22 cellular contexts compared by ENCODE assay signal in the genomic region with DNA sequence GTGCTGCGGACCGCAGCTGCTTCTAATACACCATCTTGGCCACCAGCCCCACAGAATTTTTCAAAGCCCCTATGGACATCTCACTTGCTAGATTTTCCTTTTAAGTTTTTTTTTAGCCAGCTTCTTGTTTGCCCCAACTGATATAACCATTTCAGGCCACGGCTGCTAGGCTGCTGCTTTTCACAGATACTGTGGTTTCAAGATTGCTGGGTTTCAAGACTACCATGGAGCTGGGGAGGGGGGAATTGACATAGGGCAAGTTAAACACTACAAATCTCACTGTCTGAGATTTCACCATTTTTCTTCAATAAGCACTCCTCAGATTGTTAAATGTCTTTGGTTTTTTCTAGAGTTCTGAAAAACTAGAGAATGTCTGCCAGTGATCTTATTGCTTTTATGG.
"Had no signal": no experiment of that assay in that cellular context is flagged by ENCODE, and none has a peak within 500 bp of the region (broad histone marks: within the 10 kb centered on the region; RNA-seq: fewer than 3 reads in every experiment).

No MANE protein-coding gene starts in this region.

- DNase-seq: activated CD4-positive, alpha-beta T cell treated with anti-CD3 and anti-CD28 coated beads, Interleukin-2, amount 50 U/mL, for 1 hour; activated CD4-positive, CD25-positive, alpha-beta regulatory T cell treated with anti-CD3 and anti-CD28 coated beads, Interleukin-2, amount 50 U/mL, for 72 hours; activated CD8-positive, alpha-beta memory T cell treated with anti-CD3 and anti-CD28 coated beads, Interleukin-2, amount 10 ng/mL, durations not matched to agents 7 days and 5 days; activated CD8-positive, alpha-beta T cell treated with anti-CD3 and anti-CD28 coated beads for 36 hours; activated naive CD8-positive, alpha-beta T cell treated with anti-CD3 and anti-CD28 coated beads, Interleukin-2, amount 50 U/mL, for 24 hours; activated T-cell treated with anti-CD3 and anti-CD28 coated beads, Interleukin-2, amount 50 U/mL, for 48 hours; amygdala; central memory CD4-positive, alpha-beta T cell; left ventricle myocardium superior; pancreas; psoas muscle; stimulated activated CD4-positive, alpha-beta T cell treated with anti-CD3 and anti-CD28 coated beads, Interleukin-15, amount 100 ng/mL, for 24 hours; stimulated activated CD4-positive, alpha-beta T cell treated with anti-CD3 and anti-CD28 coated beads, Interleukin-2, amount 100 ng/mL, for 24 hours; stimulated activated naive B cell treated with anti-CD40 and anti-IgM and Interleukin-4, amounts not matched to agents 10 μg/mL and 1 μg/mL and 100 μg/mL, for 72 hours; stomach; thyroid gland had no signal

- H3K27me3 ChIP-seq: breast epithelium, esophagus muscularis mucosa, pancreas, stomach, thyroid gland had no signal

- H3K9me3 ChIP-seq: breast epithelium, esophagus muscularis mucosa, pancreas, thyroid gland had no signal

- H3K27ac Mint-ChIP-seq: activated CD8-positive, alpha-beta memory T cell treated with anti-CD3 and anti-CD28 coated beads, Interleukin-2, amount 10 ng/mL, durations not matched to agents 7 days and 5 days; activated CD8-positive, alpha-beta T cell treated with anti-CD3 and anti-CD28 coated beads for 36 hours; activated naive CD4-positive, alpha-beta T cell treated with anti-CD3 and anti-CD28 coated beads, Interleukin-2, amount 50 U/mL, for 24 hours; activated naive CD8-positive, alpha-beta T cell treated with anti-CD3 and anti-CD28 coated beads, Interleukin-2, amount 50 U/mL, for 24 hours; activated T-helper 2 cell treated with anti-CD3 and anti-CD28 coated beads, Interferon-gamma antibody, Interleukin-2, Interleukin-4, amounts not matched to agents 10 μg/mL and 5 μg/mL and 100 μg/mL, durations not matched to agents 14 hours and 24 hours and 36 hours; dendritic cell treated with granulocyte-macrophage colony-stimulating factor and Interleukin-4, amounts not matched to agents 40 ng/mL and 50 ng/mL, for 4 days; nephron; stimulated activated naive B cell treated with anti-CD40 and anti-IgM and Interleukin-4, amounts not matched to agents 10 μg/mL and 1 μg/mL and 100 μg/mL, for 72 hours had no signal

- ATAC-seq: activated CD8-positive, alpha-beta memory T cell treated with anti-CD3 and anti-CD28 coated beads, Interleukin-2, amount 10 ng/mL, durations not matched to agents 7 days and 5 days; activated CD8-positive, alpha-beta T cell treated with anti-CD3 and anti-CD28 coated beads for 36 hours; activated naive CD8-positive, alpha-beta T cell treated with anti-CD3 and anti-CD28 coated beads, Interleukin-2, amount 50 U/mL, for 24 hours; left ventricle myocardium superior; pancreas; psoas muscle; stimulated activated naive B cell treated with anti-CD40 and anti-IgM and Interleukin-4, amounts not matched to agents 10 μg/mL and 1 μg/mL and 100 μg/mL, for 72 hours had no signal

- H3K27me3 Mint-ChIP-seq: activated naive CD4-positive, alpha-beta T cell treated with anti-CD3 and anti-CD28 coated beads, Interleukin-2, amount 50 U/mL, for 24 hours had no signal

- H3K4me3 Mint-ChIP-seq: activated CD8-positive, alpha-beta memory T cell treated with anti-CD3 and anti-CD28 coated beads, Interleukin-2, amount 10 ng/mL, durations not matched to agents 7 days and 5 days; activated CD8-positive, alpha-beta T cell treated with anti-CD3 and anti-CD28 coated beads for 36 hours; activated naive CD4-positive, alpha-beta T cell treated with anti-CD3 and anti-CD28 coated beads, Interleukin-2, amount 50 U/mL, for 24 hours; activated naive CD8-positive, alpha-beta T cell treated with anti-CD3 and anti-CD28 coated beads, Interleukin-2, amount 50 U/mL, for 24 hours; dendritic cell treated with granulocyte-macrophage colony-stimulating factor and Interleukin-4, amounts not matched to agents 40 ng/mL and 50 ng/mL, for 4 days; nephron; stimulated activated naive B cell treated with anti-CD40 and anti-IgM and Interleukin-4, amounts not matched to agents 10 μg/mL and 1 μg/mL and 100 μg/mL, for 72 hours had no signal

- H3K4me1 Mint-ChIP-seq: stimulated activated naive B cell treated with anti-CD40 and anti-IgM and Interleukin-4, amounts not matched to agents 10 μg/mL and 1 μg/mL and 100 μg/mL, for 72 hours had no signal

- H3K4me1 ChIP-seq: breast epithelium, pancreas, psoas muscle, thyroid gland had no signal

- H3K4me3 ChIP-seq: breast epithelium, esophagus muscularis mucosa, pancreas, psoas muscle, stomach, thyroid gland had no signal

- H3K36me3 ChIP-seq: breast epithelium, esophagus muscularis mucosa, pancreas, stomach, thyroid gland had no signal

- H3K27ac ChIP-seq: breast epithelium, esophagus muscularis mucosa, pancreas, psoas muscle, stomach, thyroid gland had no signal
